Comparison of ENCODE assay signal across 8 cellular contexts in genomic region chr3:122383915-122384697, GRCh38. TPM values are rescaled to one million over a fixed set of nuclear protein-coding genes. Genes with fewer than 3 reads are reported as not detected.
A peak's percentile ranks its signal among the peaks of the same experiment; 100 is the strongest.
DNase-seq lines count a peak whose midpoint lies in the region; ATAC-seq and TF ChIP-seq lines count a peak whose summit lies in the region.

FAM162A (plus strand) TSS chr3:122384182; CDS start chr3:122384266, 84 bp downstream.

- no peaks in the 10 kb centered on the region for H3K27me3 Mint-ChIP-seq in CD4-positive, alpha-beta memory T cell
- H3K27me3 Mint-ChIP-seq in activated CD4-positive, alpha-beta memory T cell treated with anti-CD3 and anti-CD28 coated beads, Interleukin-2, amount 10 ng/mL, durations not matched to agents 7 days and 5 days: no peaks in the 10 kb centered on the region

- intact Hi-C loops in CD4-positive, alpha-beta memory T cell (cut with micrococcal nuclease): loop anchor here (1.0 to 10.0 kb wide), 12 partner anchors 9 to 1201 kb away; partner anchors contain the start of genes EAF2, GOLGB1, HACD2 and HCLS1
- intact Hi-C loops in lower lobe of right lung (cut with DNase I): no loop called here

- H3K36me3 ChIP-seq in CD4-positive, alpha-beta memory T cell (ENCODE audit: insufficient read depth, low read length): no peaks in the 10 kb centered on the region
- H3K36me3 ChIP-seq in duodenal mucosa (ENCODE audit: control insufficient read depth in 1 of 2, insufficient read depth in 2 of 2, low read length in 2 of 2) (no peaks in the 10 kb centered on the region), lower lobe of right lung (peaks cover 8% of the 10 kb centered on the region)

- peak; percentile 92 to 93 (median 93) for DNase-seq in CD4-positive, alpha-beta memory T cell
- DNase-seq in HK-2 (ENCODE audit: unreplicated experiment) (peak; percentile 98), NCI-H82 treated with DMSO at 0.1 percent for 48 hours (lab: John Stamatoyannopoulos, UW; ENCODE audit: unreplicated experiment) (peak; percentile 87), lower lobe of right lung (peak; percentile 97)
- DNase-seq in activated CD4-positive, alpha-beta memory T cell treated with anti-CD3 and anti-CD28 coated beads, Interleukin-2, amount 10 ng/mL, durations not matched to agents 7 days and 5 days: peak; percentile 95
- DNase-seq in stimulated activated CD4-positive, alpha-beta T cell treated with anti-CD3 and anti-CD28 coated beads, TNF-alpha, amount 100 ng/mL, for 4 hours (ENCODE audit: low read depth in 3 of 3): peak; percentile 84 to 86 (median 84)

- H3K9ac ChIP-seq in duodenal mucosa (ENCODE audit: low read depth in 1 of 2, low read length in 2 of 2): peak within 1 kb of the TSS; percentile 78 to 95

- H3K4me3 ChIP-seq in CD4-positive, alpha-beta memory T cell (ENCODE audit: low read length in 2 of 2): peak within 1 kb of the TSS; percentile 72 to 84
- H3K4me3 ChIP-seq in duodenal mucosa (ENCODE audit: low read depth in 1 of 2, low read length in 2 of 2): peak within 1 kb of the TSS; percentile 96 to 97
- peak within 1 kb of the TSS; percentile 88 for H3K4me3 ChIP-seq in lower lobe of right lung

- H3K4me1 ChIP-seq in CD4-positive, alpha-beta memory T cell (ENCODE audit: insufficient read depth, low read length): peaks cover 31% of the 10 kb centered on the region
- H3K4me1 ChIP-seq in duodenal mucosa (ENCODE audit: control insufficient read depth in 1 of 2, insufficient read depth in 2 of 2, low read length in 2 of 2) (peaks cover 16 to 23% of the 10 kb centered on the region in 2 donors), lower lobe of right lung (peaks cover 21% of the 10 kb centered on the region)

- peak within 1 kb of the TSS; percentile 93 to 98 (median 95) for H3K27ac Mint-ChIP-seq in CD4-positive, alpha-beta memory T cell
- H3K27ac Mint-ChIP-seq in activated CD4-positive, alpha-beta memory T cell treated with anti-CD3 and anti-CD28 coated beads, Interleukin-2, amount 10 ng/mL, durations not matched to agents 7 days and 5 days: peak within 1 kb of the TSS; percentile 86

- TF ChIP-seq CTCF in lower lobe of right lung (IDR thresholded peaks at IDR 0.05): peak; percentile 75

- peaks cover 21 to 51% (median 36%) of the 10 kb centered on the region in 4 donors for H3K4me1 Mint-ChIP-seq in CD4-positive, alpha-beta memory T cell
- peaks cover 52% of the 10 kb centered on the region for H3K4me1 Mint-ChIP-seq in activated CD4-positive, alpha-beta memory T cell treated with anti-CD3 and anti-CD28 coated beads, Interleukin-2, amount 10 ng/mL, durations not matched to agents 7 days and 5 days

- H3K27me3 ChIP-seq in CD4-positive, alpha-beta memory T cell (ENCODE audit: insufficient read depth, low read length): no peaks in the 10 kb centered on the region
- H3K27me3 ChIP-seq in duodenal mucosa (ENCODE audit: control insufficient read depth in 1 of 2, insufficient read depth in 2 of 2, low read length in 2 of 2): no peaks in the 10 kb centered on the region
- H3K27me3 ChIP-seq in lower lobe of right lung (ENCODE audit: low read depth): no peaks in the 10 kb centered on the region

- H3K36me3 Mint-ChIP-seq in CD4-positive, alpha-beta memory T cell: peaks cover 0 to 21% of the 10 kb centered on the region in 2 donors
- H3K36me3 Mint-ChIP-seq in activated CD4-positive, alpha-beta memory T cell treated with anti-CD3 and anti-CD28 coated beads, Interleukin-2, amount 10 ng/mL, durations not matched to agents 7 days and 5 days (ENCODE audit: low read depth): peaks cover 17% of the 10 kb centered on the region

- ATAC-seq in GM19452 (IDR thresholded peaks at IDR 0.05; ENCODE audit: unreplicated experiment): peak; percentile 92
- peak; percentile 99 to 100 for ATAC-seq in lower lobe of right lung

- POLR2A ChIA-PET in CD4-positive, alpha-beta memory T cell (lab: Charles Lee; ENCODE audit: partially characterized antibody): interaction anchor here (0.6 to 3.6 kb wide), 28 partner anchors 9 to 1641 kb away, joined by 3 to 108 read pairs (median 4); partner anchors contain the start of genes DTX3L, GOLGB1, GTF2E1 and HCLS1
- POLR2A ChIA-PET in activated CD4-positive, alpha-beta memory T cell treated with anti-CD3 and anti-CD28 coated beads, Interleukin-2, amount 10 ng/mL, durations not matched to agents 7 days and 5 days (lab: Charles Lee): interaction anchor here (0.7 to 5.4 kb wide), 19 partner anchors 9 to 838 kb away, joined by 3 to 63 read pairs (median 7); partner anchors contain the start of genes DTX3L, KPNA1, PARP14 and PARP15

- peak within 1 kb of the TSS; percentile 89 to 96 (median 94) for H3K4me3 Mint-ChIP-seq in CD4-positive, alpha-beta memory T cell
- H3K4me3 Mint-ChIP-seq in activated CD4-positive, alpha-beta memory T cell treated with anti-CD3 and anti-CD28 coated beads, Interleukin-2, amount 10 ng/mL, durations not matched to agents 7 days and 5 days: peak within 1 kb of the TSS; percentile 88

- H3K27ac ChIP-seq in CD4-positive, alpha-beta memory T cell (ENCODE audit: low read depth, low read length): peak within 1 kb of the TSS; percentile 76
- peak within 1 kb of the TSS; percentile 86 for H3K27ac ChIP-seq in duodenal mucosa (ENCODE audit: low read depth, low read length)
- H3K27ac ChIP-seq in lower lobe of right lung: peak within 1 kb of the TSS; percentile 89

- H3K9me3 Mint-ChIP-seq in CD4-positive, alpha-beta memory T cell: no peaks in the 10 kb centered on the region
- H3K9me3 Mint-ChIP-seq in activated CD4-positive, alpha-beta memory T cell treated with anti-CD3 and anti-CD28 coated beads, Interleukin-2, amount 10 ng/mL, durations not matched to agents 7 days and 5 days: no peaks in the 10 kb centered on the region

- CTCF ChIA-PET in CD4-positive, alpha-beta memory T cell (lab: Charles Lee; ENCODE audit: partially characterized antibody): interaction anchor here (0.7 to 4.0 kb wide), 24 partner anchors 8 to 838 kb away, joined by 3 to 47 read pairs (median 4); partner anchors contain the start of genes HSPBAP1, KPNA1, POLQ and WDR5B
- CTCF ChIA-PET in activated CD4-positive, alpha-beta memory T cell treated with anti-CD3 and anti-CD28 coated beads, Interleukin-2, amount 10 ng/mL, durations not matched to agents 7 days and 5 days (lab: Charles Lee): interaction anchor here (0.6 to 3.7 kb wide), 35 partner anchors 9 to 831 kb away, joined by 3 to 59 read pairs (median 3); partner anchors contain the start of genes DTX3L, KPNA1, PARP9 and WDR5B

- no peaks in the 10 kb centered on the region for H3K9me3 ChIP-seq in CD4-positive, alpha-beta memory T cell (ENCODE audit: control insufficient read depth in 1 of 2, low read length in 2 of 2)
- H3K9me3 ChIP-seq in duodenal mucosa (ENCODE audit: control insufficient read depth in 1 of 2, low read length in 2 of 2) (no peaks in the 10 kb centered on the region), lower lobe of right lung (no peaks in the 10 kb centered on the region)

RNA-seq across cellular contexts. Expression of gene FAM162A, which starts in this region (rescaled TPM):
- 10 to 100 TPM; 31.1 to 32.8 TPM for total RNA-seq in CD4-positive, alpha-beta memory T cell
- 100 to 1,000 TPM in 1 of 2 donors, 10 to 100 TPM in 1; 96.6 to 136 TPM for polyA plus RNA-seq in CD4-positive, alpha-beta memory T cell
- 10 to 100 TPM; 74.5 to 77.5 TPM for total RNA-seq in activated CD4-positive, alpha-beta memory T cell treated with anti-CD3 and anti-CD28 coated beads, Interleukin-2, amount 10 ng/mL, durations not matched to agents 7 days and 5 days
- 24.3 TPM for total RNA-seq in lower lobe of right lung

Comparison
In these comparisons a context has a peak if more than half of its experiments do, and no peak if none do; other contexts are left out.
1. Peak in every context shown above with its lines: DNase-seq, ATAC-seq, H3K4me3 ChIP-seq and H3K27ac ChIP-seq.